ENCODE assay signal across 9 cellular contexts in the genomic region with DNA sequence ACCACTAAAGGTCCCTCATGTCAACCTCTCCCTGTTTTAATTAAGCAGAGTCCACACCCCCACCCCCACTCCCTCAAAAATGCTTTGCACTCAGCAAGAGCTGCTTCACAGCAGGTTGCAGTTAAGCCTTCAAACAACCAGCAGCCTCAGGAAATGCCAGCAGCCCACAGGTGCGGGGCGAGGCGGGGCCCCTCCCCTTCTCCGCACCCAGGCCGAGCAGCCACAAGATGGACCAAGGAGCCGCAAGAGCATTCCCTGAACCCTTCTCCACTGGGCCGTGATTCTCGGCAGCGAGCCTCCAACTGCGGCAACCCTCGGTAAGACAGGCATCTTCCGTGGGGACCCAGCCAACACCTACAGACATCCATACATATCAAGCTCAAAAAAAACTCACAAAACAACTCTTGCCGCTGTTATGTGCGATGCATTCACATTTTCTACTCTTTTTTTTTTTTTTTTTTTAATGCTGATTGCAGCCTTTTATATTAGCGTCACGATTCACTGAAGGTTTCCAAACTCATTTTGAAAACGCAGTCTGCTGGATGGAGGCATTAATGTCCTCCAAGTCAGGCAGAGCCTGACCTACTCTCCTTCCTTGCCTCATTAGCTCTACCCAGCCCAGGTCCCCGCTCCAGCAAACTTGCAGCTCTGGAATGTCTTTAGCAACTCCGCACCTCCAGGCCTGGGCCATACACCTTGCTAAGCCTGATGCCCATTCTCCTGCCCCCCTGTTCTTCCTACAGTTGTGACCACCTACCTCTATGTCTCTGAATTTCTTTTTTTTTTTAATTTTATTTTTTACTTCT.
DNase-seq lines count a peak whose midpoint lies in the region; TF ChIP-seq lines count a peak whose summit lies in the region.
"Had no signal": no experiment of that assay in that cellular context is flagged by ENCODE, and none has a peak within 500 bp of the region (broad histone marks: within the 10 kb centered on the region; RNA-seq: fewer than 3 reads in every experiment).

No MANE protein-coding gene starts in this region.

- H3K27ac ChIP-seq in Peyer's patch = no peak overlapping the region

- H3K36me3 ChIP-seq in Peyer's patch = no peaks in the 10 kb centered on the region

- H3K4me3 ChIP-seq in Peyer's patch (no peak overlapping the region), fibroblast of the aortic adventitia (ENCODE audit: low read depth, low read length) (no peak overlapping the region)
- H3K4me3 ChIP-seq: GM12878 had no signal

- H3K27me3 ChIP-seq in Peyer's patch = no peaks in the 10 kb centered on the region

- in situ Hi-C loops in G401 (cut with HindIII; ENCODE audit: low sequenced_read_pairs) = no loop called here

- no peaks in the 10 kb centered on the region for H3K9me3 ChIP-seq in Peyer's patch

- TF ChIP-seq POLR2A in Peyer's patch (IDR thresholded peaks at IDR 0.05) = no peak

- peak in 3 of 6 experiments; percentile 18 to 39 (median 33) for TF ChIP-seq CTCF in Peyer's patch (IDR thresholded peaks at IDR 0.05)
- TF ChIP-seq CTCF in fibroblast of the aortic adventitia (IDR thresholded peaks at IDR 0.05; ENCODE audit: insufficient read depth, low read length) = peak; percentile 4

- peaks cover 0 to 5% (median 0%) of the 10 kb centered on the region in 4 donors for H3K4me1 ChIP-seq in Peyer's patch

- DNase-seq in activated T-cell treated with anti-CD3 and anti-CD28 coated beads, Interleukin-2, amount 50 U/mL, for 1 hour = peak; percentile 32
- DNase-seq in activated T-cell treated with anti-CD3 and anti-CD28 coated beads for 4 hours (no peak), Peyer's patch (peak in 2 of 3 donors; percentile 51 to 67), fibroblast of the aortic adventitia (ENCODE audit: low read depth) (no peak), retina (peak; percentile 61), NCI-H526 treated with DMSO at 0.1 percent for 48 hours (lab: John Stamatoyannopoulos, UW) (no peak), G401 (ENCODE audit: low spot score) (no peak), NCI-H1930 (lab: John Stamatoyannopoulos, UW) (no peak)

Comparison
In these comparisons a context has a peak if more than half of its experiments do, and no peak if none do; other contexts are left out.
1. DNase-seq: peak in activated T-cell treated with anti-CD3 and anti-CD28 coated beads, Interleukin-2, amount 50 U/mL, for 1 hour (single experiment), Peyer's patch (2 of 3) and retina (single experiment); none in activated T-cell treated with anti-CD3 and anti-CD28 coated beads for 4 hours (single experiment), fibroblast of the aortic adventitia (single experiment), NCI-H526 treated with DMSO at 0.1 percent for 48 hours (single experiment), G401 (single experiment) and NCI-H1930 (0 of 2).